1 cellular context compared by ENCODE assay signal in the genomic region with DNA sequence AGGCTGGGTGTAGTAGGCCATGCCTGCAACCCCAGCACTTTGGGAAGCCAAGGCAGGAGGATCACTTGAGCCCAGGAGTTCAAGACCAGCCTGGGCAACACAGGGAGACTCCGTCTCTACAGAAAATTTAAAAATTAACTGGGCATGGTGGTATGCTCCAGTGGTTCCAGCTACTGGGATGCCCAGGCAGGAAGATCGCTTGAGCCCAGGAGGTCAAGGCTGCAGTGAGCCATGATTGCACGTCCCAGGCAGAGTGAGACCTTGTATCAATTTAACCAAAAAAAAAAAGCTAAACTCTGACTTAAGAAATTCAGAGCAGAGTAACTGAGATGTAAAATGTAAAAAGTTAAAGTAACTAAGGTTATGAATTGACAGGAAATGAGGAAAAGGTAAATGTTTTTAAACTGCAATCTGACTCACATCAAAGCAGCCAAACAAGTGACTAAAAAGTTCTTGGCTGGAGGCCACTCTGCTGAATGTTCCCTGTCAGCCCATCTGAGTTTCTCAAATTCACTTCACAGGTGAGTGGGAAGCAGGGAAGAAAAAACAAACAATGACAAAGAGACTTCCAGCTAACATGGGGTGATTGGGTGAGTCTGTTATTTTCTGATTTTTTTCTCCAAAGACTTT.
TF ChIP-seq lines count a peak whose summit lies in the region.

No MANE protein-coding gene starts in this region.

TF ChIP-seq in GM23338, 12 proteins besides CTCF, POLR2A, EP300 and RAD21 (continued from another document):
- TF ChIP-seq, protein P1, sequence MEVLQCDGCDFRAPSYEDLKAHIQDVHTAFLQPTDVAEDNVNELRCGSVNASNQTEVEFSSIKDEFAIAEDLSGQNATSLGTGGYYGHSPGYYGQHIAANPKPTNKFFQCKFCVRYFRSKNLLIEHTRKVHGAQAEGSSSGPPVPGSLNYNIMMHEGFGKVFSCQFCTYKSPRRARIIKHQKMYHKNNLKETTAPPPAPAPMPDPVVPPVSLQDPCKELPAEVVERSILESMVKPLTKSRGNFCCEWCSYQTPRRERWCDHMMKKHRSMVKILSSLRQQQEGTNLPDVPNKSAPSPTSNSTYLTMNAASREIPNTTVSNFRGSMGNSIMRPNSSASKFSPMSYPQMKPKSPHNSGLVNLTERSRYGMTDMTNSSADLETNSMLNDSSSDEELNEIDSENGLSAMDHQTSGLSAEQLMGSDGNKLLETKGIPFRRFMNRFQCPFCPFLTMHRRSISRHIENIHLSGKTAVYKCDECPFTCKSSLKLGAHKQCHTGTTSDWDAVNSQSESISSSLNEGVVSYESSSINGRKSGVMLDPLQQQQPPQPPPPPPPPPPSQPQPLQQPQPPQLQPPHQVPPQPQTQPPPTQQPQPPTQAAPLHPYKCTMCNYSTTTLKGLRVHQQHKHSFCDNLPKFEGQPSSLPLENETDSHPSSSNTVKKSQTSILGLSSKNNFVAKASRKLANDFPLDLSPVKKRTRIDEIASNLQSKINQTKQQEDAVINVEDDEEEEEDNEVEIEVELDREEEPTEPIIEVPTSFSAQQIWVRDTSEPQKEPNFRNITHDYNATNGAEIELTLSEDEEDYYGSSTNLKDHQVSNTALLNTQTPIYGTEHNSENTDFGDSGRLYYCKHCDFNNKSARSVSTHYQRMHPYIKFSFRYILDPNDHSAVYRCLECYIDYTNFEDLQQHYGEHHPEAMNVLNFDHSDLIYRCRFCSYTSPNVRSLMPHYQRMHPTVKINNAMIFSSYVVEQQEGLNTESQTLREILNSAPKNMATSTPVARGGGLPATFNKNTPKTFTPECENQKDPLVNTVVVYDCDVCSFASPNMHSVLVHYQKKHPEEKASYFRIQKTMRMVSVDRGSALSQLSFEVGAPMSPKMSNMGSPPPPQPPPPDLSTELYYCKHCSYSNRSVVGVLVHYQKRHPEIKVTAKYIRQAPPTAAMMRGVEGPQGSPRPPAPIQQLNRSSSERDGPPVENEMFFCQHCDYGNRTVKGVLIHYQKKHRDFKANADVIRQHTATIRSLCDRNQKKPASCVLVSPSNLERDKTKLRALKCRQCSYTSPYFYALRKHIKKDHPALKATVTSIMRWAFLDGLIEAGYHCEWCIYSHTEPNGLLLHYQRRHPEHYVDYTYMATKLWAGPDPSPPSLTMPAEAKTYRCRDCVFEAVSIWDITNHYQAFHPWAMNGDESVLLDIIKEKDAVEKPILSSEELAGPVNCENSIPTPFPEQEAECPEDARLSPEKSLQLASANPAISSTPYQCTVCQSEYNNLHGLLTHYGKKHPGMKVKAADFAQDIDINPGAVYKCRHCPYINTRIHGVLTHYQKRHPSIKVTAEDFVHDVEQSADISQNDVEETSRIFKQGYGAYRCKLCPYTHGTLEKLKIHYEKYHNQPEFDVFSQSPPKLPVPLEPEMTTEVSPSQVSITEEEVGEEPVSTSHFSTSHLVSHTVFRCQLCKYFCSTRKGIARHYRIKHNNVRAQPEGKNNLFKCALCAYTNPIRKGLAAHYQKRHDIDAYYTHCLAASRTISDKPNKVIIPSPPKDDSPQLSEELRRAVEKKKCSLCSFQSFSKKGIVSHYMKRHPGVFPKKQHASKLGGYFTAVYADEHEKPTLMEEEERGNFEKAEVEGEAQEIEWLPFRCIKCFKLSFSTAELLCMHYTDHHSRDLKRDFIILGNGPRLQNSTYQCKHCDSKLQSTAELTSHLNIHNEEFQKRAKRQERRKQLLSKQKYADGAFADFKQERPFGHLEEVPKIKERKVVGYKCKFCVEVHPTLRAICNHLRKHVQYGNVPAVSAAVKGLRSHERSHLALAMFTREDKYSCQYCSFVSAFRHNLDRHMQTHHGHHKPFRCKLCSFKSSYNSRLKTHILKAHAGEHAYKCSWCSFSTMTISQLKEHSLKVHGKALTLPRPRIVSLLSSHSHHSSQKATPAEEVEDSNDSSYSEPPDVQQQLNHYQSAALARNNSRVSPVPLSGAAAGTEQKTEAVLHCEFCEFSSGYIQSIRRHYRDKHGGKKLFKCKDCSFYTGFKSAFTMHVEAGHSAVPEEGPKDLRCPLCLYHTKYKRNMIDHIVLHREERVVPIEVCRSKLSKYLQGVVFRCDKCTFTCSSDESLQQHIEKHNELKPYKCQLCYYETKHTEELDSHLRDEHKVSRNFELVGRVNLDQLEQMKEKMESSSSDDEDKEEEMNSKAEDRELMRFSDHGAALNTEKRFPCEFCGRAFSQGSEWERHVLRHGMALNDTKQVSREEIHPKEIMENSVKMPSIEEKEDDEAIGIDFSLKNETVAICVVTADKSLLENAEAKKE (CRISPR knock-in tag; IDR thresholded peaks at IDR 0.05), result no peak
- TF ChIP-seq STAT1 (IDR thresholded peaks at IDR 0.05; ENCODE audit: unreplicated experiment), result no peak
- TF ChIP-seq EZH2phosphoT487 (IDR thresholded peaks at IDR 0.05; ENCODE audit: unreplicated experiment), result no peak
- TF ChIP-seq EZH2 (IDR thresholded peaks at IDR 0.05; ENCODE audit: low read depth, unreplicated experiment), result no peak
- no peak for TF ChIP-seq ZNF331 (CRISPR knock-in tag; IDR thresholded peaks at IDR 0.05; ENCODE audit: low read depth)
- TF ChIP-seq, protein P2, sequence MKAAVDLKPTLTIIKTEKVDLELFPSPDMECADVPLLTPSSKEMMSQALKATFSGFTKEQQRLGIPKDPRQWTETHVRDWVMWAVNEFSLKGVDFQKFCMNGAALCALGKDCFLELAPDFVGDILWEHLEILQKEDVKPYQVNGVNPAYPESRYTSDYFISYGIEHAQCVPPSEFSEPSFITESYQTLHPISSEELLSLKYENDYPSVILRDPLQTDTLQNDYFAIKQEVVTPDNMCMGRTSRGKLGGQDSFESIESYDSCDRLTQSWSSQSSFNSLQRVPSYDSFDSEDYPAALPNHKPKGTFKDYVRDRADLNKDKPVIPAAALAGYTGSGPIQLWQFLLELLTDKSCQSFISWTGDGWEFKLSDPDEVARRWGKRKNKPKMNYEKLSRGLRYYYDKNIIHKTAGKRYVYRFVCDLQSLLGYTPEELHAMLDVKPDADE (IDR thresholded peaks at IDR 0.05), result no peak
